ENCODE assay signal across 1 cellular context in genomic region chr3:28667646-28668376, GRCh38.
TF ChIP-seq lines count a peak whose summit lies in the region.

No MANE protein-coding gene starts in this region.

TF ChIP-seq in HCT116, 20 proteins besides CTCF, POLR2A, EP300 and RAD21 (continued from another document):
- TF ChIP-seq YY1 (IDR thresholded peaks at IDR 0.05; ENCODE audit: extremely low read depth, insufficient replicate concordance, low read depth, low read length) (no peak), CEBPB (IDR thresholded peaks at IDR 0.05; ENCODE audit: low read depth) (no peak), FOSL1 (IDR thresholded peaks at IDR 0.05; ENCODE audit: low read depth) (no peak), EGR1 (IDR thresholded peaks at IDR 0.05; ENCODE audit: low read depth) (no peak), SIN3A (IDR thresholded peaks at IDR 0.05; ENCODE audit: low read depth) (no peak)
- TF ChIP-seq, protein P1, sequence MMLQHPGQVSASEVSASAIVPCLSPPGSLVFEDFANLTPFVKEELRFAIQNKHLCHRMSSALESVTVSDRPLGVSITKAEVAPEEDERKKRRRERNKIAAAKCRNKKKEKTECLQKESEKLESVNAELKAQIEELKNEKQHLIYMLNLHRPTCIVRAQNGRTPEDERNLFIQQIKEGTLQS (IDR thresholded peaks at IDR 0.05), result no peak
